Comparison of ENCODE assay signal across 10 cellular contexts in the genomic region with DNA sequence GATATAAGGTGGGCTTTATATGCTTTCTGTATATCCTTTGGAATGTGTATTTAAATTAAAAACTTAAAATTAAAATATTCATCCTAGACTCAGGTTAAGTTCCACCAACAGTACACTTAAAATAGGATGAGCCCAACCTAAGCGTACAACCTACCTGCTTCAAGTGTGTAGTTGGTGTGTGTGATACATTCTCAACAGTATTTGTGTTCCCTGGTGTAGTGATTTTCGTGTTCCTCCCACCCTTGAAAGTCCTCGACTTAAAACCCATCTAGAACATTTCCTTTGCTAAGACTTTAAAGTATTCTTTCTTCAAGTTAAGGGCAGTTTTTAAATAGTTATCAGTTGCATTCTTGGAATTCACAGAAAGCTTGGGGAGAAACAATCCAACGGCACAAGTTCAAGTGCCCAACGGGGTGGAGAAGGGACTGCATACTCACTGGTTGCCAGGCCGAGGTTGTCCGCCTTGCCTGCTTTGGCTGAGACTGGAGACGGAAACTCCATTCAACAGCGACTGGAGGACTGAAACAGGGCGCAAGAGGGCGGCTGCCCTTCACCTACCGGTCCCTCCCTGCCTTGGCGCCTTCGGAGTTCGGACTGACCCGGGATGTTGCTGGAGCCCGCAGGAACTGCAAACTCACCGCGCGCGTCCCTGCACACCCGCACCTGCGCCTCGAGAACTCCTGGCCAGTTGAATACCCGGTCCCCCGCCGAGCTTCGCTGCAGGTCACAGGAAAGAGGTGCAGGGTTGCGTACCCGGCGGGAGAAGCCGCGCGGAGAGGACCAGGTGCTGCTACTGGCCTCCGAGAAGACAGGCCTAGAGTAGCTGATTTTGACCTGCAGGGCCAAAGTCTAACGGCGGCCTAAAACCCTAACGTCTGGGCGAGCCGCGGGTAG. TPM values are rescaled to one million over a fixed set of nuclear protein-coding genes. Genes with fewer than 3 reads are reported as not detected.
DNase-seq lines count a peak whose midpoint lies in the region; ATAC-seq, FAIRE-seq and TF ChIP-seq lines count a peak whose summit lies in the region.
"Not testable (repeated sequence)": the region's sequence is repeated elsewhere in the genome, so short reads cannot be mapped to it uniquely, and the experiment has no call there.
"Had no signal": no experiment of that assay in that cellular context is flagged by ENCODE, and none has a peak within 500 bp of the region (broad histone marks: within the 10 kb centered on the region; RNA-seq: fewer than 3 reads in every experiment).

No MANE protein-coding gene starts in this region.

- CTCF ChIA-PET in endothelial cell of umbilical vein (lab: Charles Lee) = not testable (repeated sequence)

- H3K27ac Mint-ChIP-seq in stimulated activated naive B cell treated with anti-CD40 and anti-IgM and Interleukin-4, amounts not matched to agents 10 μg/mL and 1 μg/mL and 100 μg/mL, for 72 hours = peak overlapping the region; percentile 62

- not testable (repeated sequence) for H3K9me1 ChIP-seq in endothelial cell of umbilical vein (replicated peaks; ENCODE audit: control insufficient read depth, extremely low read depth, insufficient read depth, low read length)

- H3K4me3 Mint-ChIP-seq in activated T-cell treated with anti-CD3 and anti-CD28 coated beads, Interleukin-2, amount 50 U/mL, for 4 hours = not testable (repeated sequence)
- H3K4me3 Mint-ChIP-seq in stimulated activated naive B cell treated with anti-CD40 and anti-IgM and Interleukin-4, amounts not matched to agents 10 μg/mL and 1 μg/mL and 100 μg/mL, for 72 hours = peak overlapping the region; percentile 36 to 65

- dilution Hi-C loops in endothelial cell of umbilical vein (cut with MboI; ENCODE audit: extremely low pct_ligation_motif_present, low sequenced_read_pairs) = not testable (repeated sequence)

- not testable (repeated sequence) for H2AFZ ChIP-seq in endothelial cell of umbilical vein (ENCODE audit: low read depth, low read length)

- H3K36me3 Mint-ChIP-seq in activated T-cell treated with anti-CD3 and anti-CD28 coated beads, Interleukin-2, amount 50 U/mL, for 4 hours (ENCODE audit: insufficient read depth); stimulated activated naive B cell treated with anti-CD40 and anti-IgM and Interleukin-4, amounts not matched to agents 10 μg/mL and 1 μg/mL and 100 μg/mL, for 72 hours: not testable (repeated sequence)

- H3K4me2 ChIP-seq in endothelial cell of umbilical vein (ENCODE audit: insufficient read depth, low read length) = not testable (repeated sequence)

- ATAC-seq in activated T-cell treated with anti-CD3 and anti-CD28 coated beads, Interleukin-2, amount 50 U/mL, for 4 hours = peak; percentile 18 to 28
- peak; percentile 82 for ATAC-seq in lung (ENCODE audit: insufficient read depth, low FRiP score)
- ATAC-seq in stimulated activated naive B cell treated with anti-CD40 and anti-IgM and Interleukin-4, amounts not matched to agents 10 μg/mL and 1 μg/mL and 100 μg/mL, for 72 hours (replicated peaks) = peak; percentile 41

- not testable (repeated sequence) for H3K27me3 ChIP-seq in BE2C; HUES48 (ENCODE audit: control insufficient read depth, insufficient read depth, low read length); endothelial cell of umbilical vein (ENCODE audit: control insufficient read depth in 2 of 2, insufficient read depth in 2 of 2, low read length in 2 of 2); iPS-15b (ENCODE audit: control insufficient read depth, insufficient read depth, low read length); lung (ENCODE audit: control insufficient read depth, insufficient read depth); neutrophil

- WGBS in lung, 2 donors = 9 to 12% methylated on average over 32 to 35 of the region's 41 CpGs

- H4K20me1 ChIP-seq in endothelial cell of umbilical vein (replicated peaks; ENCODE audit: control insufficient read depth, extremely low read depth, insufficient read depth, low read length) = not testable (repeated sequence)

- not testable (repeated sequence) for H3K4me3 ChIP-seq in BE2C (ENCODE audit: low read depth, low read length); endothelial cell of umbilical vein (replicated peaks in 1 of 3; ENCODE audit: insufficient read depth in 1 of 3, low read depth in 1 of 3, low read length in 3 of 3); lung
- H3K4me3 ChIP-seq in HUES48 (ENCODE audit: low read depth, low read length) (peak overlapping the region; percentile 56; the same call in 1 of the 2 replicates), iPS-15b (ENCODE audit: low read depth, low read length) (peak overlapping the region; percentile 41), neutrophil (ENCODE audit: low read depth in 1 of 2, low read length in 1 of 2) (peak overlapping the region; percentile 18 to 39)

- H3K4me1 Mint-ChIP-seq in activated T-cell treated with anti-CD3 and anti-CD28 coated beads, Interleukin-2, amount 50 U/mL, for 4 hours (ENCODE audit: low read depth); stimulated activated naive B cell treated with anti-CD40 and anti-IgM and Interleukin-4, amounts not matched to agents 10 μg/mL and 1 μg/mL and 100 μg/mL, for 72 hours: not testable (repeated sequence)

- intact Hi-C loops in endothelial cell of umbilical vein (cut with micrococcal nuclease) = not testable (repeated sequence)

- not testable (repeated sequence) for H3K79me2 ChIP-seq in endothelial cell of umbilical vein (ENCODE audit: control insufficient read depth, insufficient read depth, low read length)

- H3K9ac ChIP-seq in HUES48 (ENCODE audit: low read depth, low read length) = 0 out of 2 replicates have a peak overlapping the region, but pooled peaks have one; percentile 25
- not testable (repeated sequence) for H3K9ac ChIP-seq in endothelial cell of umbilical vein (replicated peaks; ENCODE audit: extremely low read depth, insufficient read depth, low read length); iPS-15b (ENCODE audit: low read depth, low read length)

- POLR2A ChIA-PET in endothelial cell of umbilical vein (lab: Charles Lee) = not testable (repeated sequence)

- BruUV-seq in endothelial cell of umbilical vein (replicated peaks; lab: Mats Ljungman, UMichigan) = not testable (repeated sequence)

- H3K9me3 ChIP-seq in BE2C; HUES48 (ENCODE audit: control insufficient read depth, insufficient read depth, low read length); endothelial cell of umbilical vein (replicated peaks; ENCODE audit: control insufficient read depth, insufficient read depth, low read length); iPS-15b (ENCODE audit: control insufficient read depth, insufficient read depth, low read length); lung (ENCODE audit: control insufficient read depth in 2 of 2, insufficient read depth in 1 of 2, low read length in 1 of 2); neutrophil: not testable (repeated sequence)

- TF ChIP-seq POLR2A in endothelial cell of umbilical vein (IDR thresholded peaks at IDR 0.05; ENCODE audit: low read depth, low read length) = not testable (repeated sequence)

- not testable (repeated sequence) for H3K36me3 ChIP-seq in BE2C; HUES48 (ENCODE audit: control insufficient read depth, insufficient read depth, low read length); endothelial cell of umbilical vein (ENCODE audit: control insufficient read depth in 2 of 2, extremely low read depth in 1 of 2, insufficient read depth in 2 of 2, low read length in 2 of 2); iPS-15b (ENCODE audit: control insufficient read depth, insufficient read depth, low read length); lung (ENCODE audit: control insufficient read depth in 2 of 2, insufficient read depth in 2 of 2, low read length in 2 of 2); neutrophil

- H3K4me1 ChIP-seq in BE2C; HUES48 (ENCODE audit: control insufficient read depth, insufficient read depth, low read length); endothelial cell of umbilical vein (ENCODE audit: control insufficient read depth, extremely low read depth, insufficient read depth, low read length); iPS-15b (ENCODE audit: control insufficient read depth, insufficient read depth, low read length); lung (ENCODE audit: control insufficient read depth in 2 of 2, insufficient read depth in 2 of 2, low read length in 2 of 2); neutrophil (ENCODE audit: control insufficient read depth in 1 of 2, insufficient read depth in 1 of 2, low read depth in 1 of 2, low read length in 1 of 2): not testable (repeated sequence)

- not testable (repeated sequence) for TF ChIP-seq CTCF in BE2C (IDR thresholded peaks at IDR 0.05; ENCODE audit: low read depth, low read length); endothelial cell of umbilical vein (IDR thresholded peaks at IDR 0.05; ENCODE audit: extremely low read depth in 1 of 2, insufficient read depth in 1 of 2, low read depth in 1 of 2, low read length in 2 of 2); lung (IDR thresholded peaks at IDR 0.05; ENCODE audit: control extremely low read depth, extremely low read depth); neutrophil (IDR thresholded peaks at IDR 0.05)

- FAIRE-seq in endothelial cell of umbilical vein (lab: Jason Lieb, UNC) = not testable (repeated sequence)

- H3K27me3 Mint-ChIP-seq in activated T-cell treated with anti-CD3 and anti-CD28 coated beads, Interleukin-2, amount 50 U/mL, for 4 hours (ENCODE audit: low read depth); stimulated activated naive B cell treated with anti-CD40 and anti-IgM and Interleukin-4, amounts not matched to agents 10 μg/mL and 1 μg/mL and 100 μg/mL, for 72 hours: not testable (repeated sequence)

- not testable (repeated sequence) for H3K9me3 Mint-ChIP-seq in activated T-cell treated with anti-CD3 and anti-CD28 coated beads, Interleukin-2, amount 50 U/mL, for 4 hours; stimulated activated naive B cell treated with anti-CD40 and anti-IgM and Interleukin-4, amounts not matched to agents 10 μg/mL and 1 μg/mL and 100 μg/mL, for 72 hours

- DNase-seq in BE2C (peak; percentile 2), lung (ENCODE audit: low spot score) (peak; percentile 48)
- DNase-seq in activated T-cell treated with anti-CD3 and anti-CD28 coated beads, Interleukin-2, amount 50 U/mL, for 4 hours; endothelial cell of umbilical vein (ENCODE audit: low read depth, low spot score); stimulated activated naive B cell treated with anti-CD40 and anti-IgM and Interleukin-4, amounts not matched to agents 10 μg/mL and 1 μg/mL and 100 μg/mL, for 72 hours: not testable (repeated sequence)

- not testable (repeated sequence) for H3K27ac ChIP-seq in HUES48 (ENCODE audit: low read depth, low read length); endothelial cell of umbilical vein (ENCODE audit: insufficient read depth, low read depth, low read length); neutrophil
- H3K27ac ChIP-seq in lung (ENCODE audit: low read depth in 1 of 2, low read length in 1 of 2) = peak overlapping the region in 1 of 2 donors; percentile 20

RNA-seq across cellular contexts. Expression of a gene that starts 35.8 kb away (rescaled TPM):
- not detected for polyA plus RNA-seq in BE2C (2012; ENCODE audit: insufficient read depth, insufficient read length, low read depth)
- total RNA-seq in activated T-cell treated with anti-CD3 and anti-CD28 coated beads, Interleukin-2, amount 50 U/mL, for 4 hours = not detected
- total RNA-seq in endothelial cell of umbilical vein = not detected in 2 replicates
- not detected in 2 replicates for polyA plus RNA-seq in endothelial cell of umbilical vein
- polyA plus RNA-seq in endothelial cell of umbilical vein (2011; cell fraction: cytosol; rRNA removed) = not detected in 2 replicates
- polyA plus RNA-seq in endothelial cell of umbilical vein (2011; cell fraction: nucleus; rRNA removed) = not detected in 2 replicates
- polyA plus RNA-seq in endothelial cell of umbilical vein (2012) = not detected in 2 replicates
- polyA minus RNA-seq in endothelial cell of umbilical vein = not detected in 2 replicates
- polyA minus RNA-seq in endothelial cell of umbilical vein (2011; cell fraction: cytosol; rRNA and poly(A)+ RNA removed) = not detected
- not detected in 2 replicates for polyA minus RNA-seq in endothelial cell of umbilical vein (2011; cell fraction: nucleus; rRNA and poly(A)+ RNA removed)
- 10 to 100 TPM; 11.5 to 25.8 TPM for total RNA-seq in lung
- 10 to 100 TPM; 78.0 to 94.4 TPM for polyA plus RNA-seq in lung
- total RNA-seq: astrocyte, SJCRH30 had no signal

Comparison
In these comparisons a context has a peak if more than half of its experiments do, and no peak if none do; other contexts are left out.
1. ATAC-seq: peak in every context shown above with its lines; median percentile 82 in lung; 41 in stimulated activated naive B cell treated with anti-CD40 and anti-IgM and Interleukin-4, amounts not matched to agents 10 μg/mL and 1 μg/mL and 100 μg/mL, for 72 hours; 23 in activated T-cell treated with anti-CD3 and anti-CD28 coated beads, Interleukin-2, amount 50 U/mL, for 4 hours.
2. RNA of a gene that starts 35.8 kb away (total RNA-seq): 11.5 to 25.8 TPM in lung; not detected in activated T-cell treated with anti-CD3 and anti-CD28 coated beads, Interleukin-2, amount 50 U/mL, for 4 hours and not detected in endothelial cell of umbilical vein; every median in the first group is over 10 times any median in the second.